Comparison of ENCODE assay signal across 20 cellular contexts in genomic region chr10:86263209-86263608, GRCh38.
DNase-seq lines count a peak whose midpoint lies in the region; ATAC-seq, FAIRE-seq and TF ChIP-seq lines count a peak whose summit lies in the region.
"Had no signal": no experiment of that assay in that cellular context is flagged by ENCODE, and none has a peak within 500 bp of the region (broad histone marks: within the 10 kb centered on the region; RNA-seq: fewer than 3 reads in every experiment).

No MANE protein-coding gene starts in this region.

- TF ChIP-seq POLR2A in Peyer's patch (IDR thresholded peaks at IDR 0.05) (no peak), K562 (conservative IDR thresholded peaks at IDR 0.05) (no peak)

- no peaks in the 10 kb centered on the region for H3K9me1 ChIP-seq in K562 (ENCODE audit: control insufficient read depth, insufficient read depth, low read length)

- peak overlapping the region in 1 of 4 donors; percentile 5 for H3K4me3 ChIP-seq in Peyer's patch
- no peak overlapping the region for H3K4me3 ChIP-seq in K562
- H3K4me3 ChIP-seq: adrenal gland, HAP-1 had no signal

- H4K20me1 ChIP-seq in K562 (replicated peaks; ENCODE audit: control insufficient read depth, insufficient read depth, low read length): no peaks in the 10 kb centered on the region

- CTCF ChIA-PET in K562 (lab: Yijun Ruan, JAX; ENCODE audit: low intra/inter-chr PET ratio): no interaction called here

- ATAC-seq in K562: no peak
- no peak for ATAC-seq in HG02885 (IDR thresholded peaks at IDR 0.05; ENCODE audit: poor library complexity, unreplicated experiment)
- ATAC-seq: heart right ventricle; stimulated activated naive CD8-positive, alpha-beta T cell treated with anti-CD3 and anti-CD28 coated beads, Interleukin-15, amount 100 ng/mL, for 72 hours had no signal

- no peak overlapping the region for H2AFZ ChIP-seq in K562 (ENCODE audit: low read depth, low read length)

- no peaks in the 10 kb centered on the region for H3K27me3 ChIP-seq in Peyer's patch
- peaks cover 0 to 6% of the 10 kb centered on the region in 2 experiments; a peak in 1 of 5 replicates for H3K27me3 ChIP-seq in K562 (ENCODE audit: control insufficient read depth in 2 of 2, insufficient read depth in 2 of 2, low read length in 2 of 2)

- BruUV-seq in K562 (replicated peaks; lab: Mats Ljungman, UMichigan): no TSS peak

- TF ChIP-seq CTCF in Peyer's patch (IDR thresholded peaks at IDR 0.05) (no peak), K562 (IDR thresholded peaks at IDR 0.05 in 2 of 3, conservative IDR thresholded peaks at IDR 0.05 in 1 of 3; ENCODE audit: insufficient read depth in 2 of 3, low read depth in 1 of 3, low read length in 3 of 3) (no peak)

- FAIRE-seq in K562 (lab: Jason Lieb, UNC): no peak
- no peak for FAIRE-seq in frontal cortex (lab: Jason Lieb, UNC)
- FAIRE-seq: endometrium had no signal

- POLR2A ChIA-PET in K562 (lab: Yijun Ruan, JAX): no interaction called here

- H3K79me2 ChIP-seq in K562 (ENCODE audit: control insufficient read depth, insufficient read depth, low read length): no peaks in the 10 kb centered on the region

- H3K9me3 ChIP-seq in Peyer's patch (no peaks in the 10 kb centered on the region), K562 (replicated peaks; ENCODE audit: control insufficient read depth, insufficient read depth, low read depth, low read length) (no peaks in the 10 kb centered on the region)
- H3K9me3 ChIP-seq: adrenal gland, HAP-1 had no signal

- H3K36me3 ChIP-seq in Peyer's patch (no peaks in the 10 kb centered on the region), K562 (ENCODE audit: control insufficient read depth, insufficient read depth, low read length) (no peaks in the 10 kb centered on the region)
- H3K36me3 ChIP-seq: adrenal gland, HAP-1, heart right ventricle had no signal

- intact Hi-C loops in K562 (cut with micrococcal nuclease): no loop called here

- DNase-seq in Peyer's patch (peak; percentile 13 to 41 (median 40)), K562 (ENCODE audit: extremely low read depth in 1 of 4, low spot score in 3 of 4) (no peak), middle frontal gyrus (ENCODE audit: extremely low spot score, low spot score) (peak; percentile 38), substantia nigra (lab: John Stamatoyannopoulos, UW) (peak in 24 of 49 donors; percentile 35 to 84 (median 77)), frontal cortex (ENCODE audit: low spot score in 2 of 2) (no peak), iPS-NIHi11 (ENCODE audit: low spot score) (no peak)
- DNase-seq in stimulated activated naive CD4-positive, alpha-beta T cell (lab: John Stamatoyannopoulos, UW): no peak
- DNase-seq: activated CD4-positive, alpha-beta T cell treated with anti-CD3 and anti-CD28 coated beads, Interleukin-2, amount 50 U/mL, for 48 hours; EL; heart right ventricle; KBM-7; NCI-H2029; NCI-H524 treated with DMSO at 0.1 percent for 48 hours; SHP77; stimulated activated naive CD8-positive, alpha-beta T cell treated with anti-CD3 and anti-CD28 coated beads, Interleukin-15, amount 100 ng/mL, for 72 hours had no signal

- in situ Hi-C loops in K562 (cut with MboI): loop anchor here (10.0 kb wide), 1 partner anchor 112 kb away; no protein-coding TSS in a partner anchor

- H3K4me2 ChIP-seq in K562 (ENCODE audit: insufficient read depth, low read length): no peak overlapping the region

- H3K27ac ChIP-seq in Peyer's patch: no peak overlapping the region
- no peak overlapping the region for H3K27ac ChIP-seq in K562 (ENCODE audit: extremely low read depth, low read depth, low read length)
- H3K27ac ChIP-seq in substantia nigra (ENCODE audit: low read depth, low read length, poor library complexity, severe bottlenecking): peak overlapping the region; percentile 94
- H3K27ac ChIP-seq: adrenal gland, heart right ventricle, VCaP had no signal

- no peak for TF ChIP-seq EP300 in K562 (IDR thresholded peaks at IDR 0.05; ENCODE audit: low read length)

- WGBS in K562 (ENCODE audit: insufficient coverage, low coverage, missing lambda C conversion rate): 40% methylated on average over 18 of the region's 27 CpGs

- H3K4me1 ChIP-seq in Peyer's patch: no peaks in the 10 kb centered on the region
- peaks cover 0 to 4% of the 10 kb centered on the region in 2 experiments; a peak in 1 of 5 replicates for H3K4me1 ChIP-seq in K562 (replicated peaks in 1 of 2; ENCODE audit: control insufficient read depth in 2 of 2, insufficient read depth in 2 of 2, low read length in 2 of 2)
- H3K4me1 ChIP-seq: HAP-1 had no signal

- no peak for TF ChIP-seq RAD21 in K562 (CRISPR knock-in tag; conservative IDR thresholded peaks at IDR 0.05 in 1 of 2, IDR thresholded peaks at IDR 0.05 in 1 of 2)

- H3K9ac ChIP-seq in K562 (ENCODE audit: insufficient read depth in 1 of 2, low read depth in 2 of 2, low read length in 2 of 2): no peak overlapping the region

TF ChIP-seq in K562, 482 proteins besides CTCF, POLR2A, EP300 and RAD21:
- TF ChIP-seq USF2 (CRISPR knock-in tag; IDR thresholded peaks at IDR 0.05) (peak; percentile 23; the same call in 1 of the 2 replicates), SETDB1 (IDR thresholded peaks at IDR 0.05; ENCODE audit: low read length) (no peak), SNRNP70 (optimal IDR thresholded peaks at IDR 0.05; ENCODE audit: low read depth, low read length) (no peak), PRMT5 (CRISPR knock-in tag; IDR thresholded peaks at IDR 0.05) (no peak)

Comparison
In these comparisons a context has a peak if more than half of its experiments do, and no peak if none do; other contexts are left out.
1. DNase-seq: peak in Peyer's patch (3 of 3) and middle frontal gyrus (single experiment); none in K562 (0 of 4), stimulated activated naive CD4-positive, alpha-beta T cell (0 of 6), frontal cortex (0 of 2) and iPS-NIHi11 (single experiment).